Comparison of ENCODE assay signal across 15 cellular contexts in genomic region chr5:84578226-84578625, GRCh38.
DNase-seq lines count a peak whose midpoint lies in the region; ATAC-seq, FAIRE-seq and TF ChIP-seq lines count a peak whose summit lies in the region.
"Had no signal": no experiment of that assay in that cellular context is flagged by ENCODE, and none has a peak within 500 bp of the region (broad histone marks: within the 10 kb centered on the region; RNA-seq: fewer than 3 reads in every experiment).

No MANE protein-coding gene starts in this region.

- no peak for TF ChIP-seq EP300 in H1 (IDR thresholded peaks at IDR 0.05; ENCODE audit: borderline replicate concordance in 1 of 2, low read depth in 2 of 2, low read length in 2 of 2)

- TF ChIP-seq RAD21 in H1 (IDR thresholded peaks at IDR 0.05 in 1 of 2, conservative IDR thresholded peaks at IDR 0.05 in 1 of 2; ENCODE audit: low read depth in 2 of 2, low read length in 2 of 2): no peak

- no peak overlapping the region for H3K4ac ChIP-seq in H1 (replicated peaks; ENCODE audit: insufficient read length, low read depth, low read length)

- no peaks in the 10 kb centered on the region for H3K23me2 ChIP-seq in H1 (ENCODE audit: low read depth, low read length)

- H3K56ac ChIP-seq in H1 (replicated peaks; ENCODE audit: insufficient read length, low read depth, low read length): no peak overlapping the region

- FAIRE-seq in H1 (lab: Jason Lieb, UNC): no peak
- FAIRE-seq: H54 had no signal

- TF ChIP-seq POLR2A in H1 (IDR thresholded peaks at IDR 0.05; ENCODE audit: control extremely low read depth in 1 of 2, low read depth in 2 of 2, low read length in 2 of 2): no peak

- H3K9me3 ChIP-seq in H1 (ENCODE audit: insufficient read depth in 2 of 2, low read depth in 1 of 2, low read length in 1 of 2): no peaks in the 10 kb centered on the region; a peak in 1 of 4 replicates
- H3K9me3 ChIP-seq: BLaER1, Caco-2 had no signal

- no peak overlapping the region for H4K91ac ChIP-seq in H1 (replicated peaks; ENCODE audit: insufficient read length, low read length)

- H4K5ac ChIP-seq in H1 (ENCODE audit: insufficient read length, low read depth, low read length): no peak overlapping the region

- H2BK5ac ChIP-seq in H1 (ENCODE audit: low read depth, low read length): no peak overlapping the region

- no peak overlapping the region for H3K14ac ChIP-seq in H1 (ENCODE audit: insufficient read length)

- H3K79me1 ChIP-seq in H1 (ENCODE audit: low read depth, low read length): no peaks in the 10 kb centered on the region

- H3K36me3 ChIP-seq in GM23338 (ENCODE audit: insufficient read depth) (no peaks in the 10 kb centered on the region), H1 (ENCODE audit: control insufficient read depth in 2 of 4, insufficient read depth in 4 of 4, low read length in 3 of 4) (no peaks in the 10 kb centered on the region)
- H3K36me3 ChIP-seq: BLaER1 had no signal

- H3K9ac ChIP-seq in H1 (replicated peaks in 1 of 4; ENCODE audit: extremely low read depth in 1 of 4, low read depth in 3 of 4, low read length in 3 of 4): no peak overlapping the region
- H3K9ac ChIP-seq: BLaER1 had no signal

- 75% methylated on average over 5 of the region's 5 CpGs; no CpG with 5 or more reads in 1 of the 2 experiments for WGBS in H1 (ENCODE audit: extremely low coverage in 1 of 2, insufficient coverage in 1 of 2, insufficient read length in 1 of 2, insufficient replicate concordance in 2 of 2, low coverage in 1 of 2, low lambda C conversion rate in 2 of 2, missing lambda C conversion rate in 1 of 2), 2 experiments

- H3K4me2 ChIP-seq in GM23338 (no peak overlapping the region), H1 (ENCODE audit: insufficient read depth in 1 of 2, low read depth in 2 of 2, low read length in 2 of 2) (peak overlapping the region in 1 of 2 experiments; percentile 37; a peak in 1 of 4 replicates)
- H3K4me2 ChIP-seq: BLaER1 had no signal

- H3K23ac ChIP-seq in H1 (ENCODE audit: insufficient read length): no peak overlapping the region

- TF ChIP-seq CTCF in GM23338 (conservative IDR thresholded peaks at IDR 0.05; ENCODE audit: low read depth in 2 of 2) (no peak), WTC11 (IDR thresholded peaks at IDR 0.05) (no peak), H1 (IDR thresholded peaks at IDR 0.05; ENCODE audit: control extremely low read depth in 1 of 3, insufficient read depth in 1 of 3, low read depth in 1 of 3, low read length in 3 of 3) (no peak)

- intact Hi-C loops in left ventricle myocardium superior (cut with micrococcal nuclease): no loop called here

- H3K36me3 Mint-ChIP-seq in GM23338 (ENCODE audit: low read depth) (no peaks in the 10 kb centered on the region), WTC11 (no peaks in the 10 kb centered on the region)
- H3K36me3 Mint-ChIP-seq: CD8-positive, alpha-beta memory T cell had no signal

- H2BK120ac ChIP-seq in H1 (replicated peaks; ENCODE audit: low read depth, low read length): no peak overlapping the region

- H3K18ac ChIP-seq in H1 (ENCODE audit: extremely low read depth, low read length): no peak overlapping the region

- H3K27ac Mint-ChIP-seq in GM23338 (no peak overlapping the region), WTC11 (no peak overlapping the region)
- H3K27ac Mint-ChIP-seq: CD8-positive, alpha-beta memory T cell had no signal

- no peaks in the 10 kb centered on the region for H3F3A ChIP-seq in GM23338 (replicated peaks; ENCODE audit: low read depth)

- H2BK20ac ChIP-seq in H1 (ENCODE audit: low read length): peak overlapping the region; percentile 80; the same call in 1 of the 2 replicates

- H3K4me3 Mint-ChIP-seq in GM23338: no peak overlapping the region
- no peak overlapping the region for H3K4me3 Mint-ChIP-seq in WTC11
- H3K4me3 Mint-ChIP-seq: CD8-positive, alpha-beta memory T cell had no signal

- H2AK5ac ChIP-seq in H1 (ENCODE audit: low read depth, low read length): no peak overlapping the region

- H3K4me1 ChIP-seq in GM23338 (ENCODE audit: insufficient read depth) (peaks cover 9% of the 10 kb centered on the region), H1 (replicated peaks in 1 of 4; ENCODE audit: control insufficient read depth in 3 of 4, insufficient read depth in 4 of 4, low read length in 3 of 4) (peaks cover 0 to 5% (median 3%) of the 10 kb centered on the region in 4 experiments; a peak in 4 of 7 replicates)
- H3K4me1 ChIP-seq: BLaER1, Caco-2 had no signal

- no peaks in the 10 kb centered on the region for H4K20me1 ChIP-seq in GM23338 (replicated peaks; ENCODE audit: insufficient read depth)
- H4K20me1 ChIP-seq in H1 (replicated peaks in 1 of 2; ENCODE audit: control insufficient read depth in 1 of 2, insufficient read depth in 2 of 2, low read length in 2 of 2): no peaks in the 10 kb centered on the region
- H4K20me1 ChIP-seq: BLaER1 had no signal

- ATAC-seq in GM23338 (no peak; the same call in 2 of the 3 replicates), WTC11 (peak; percentile 50; the same call in 1 of the 2 replicates), left ventricle myocardium superior (no peak)
- no peak for ATAC-seq in activated CD4-positive, CD25-positive, alpha-beta regulatory T cell treated with anti-CD3 and anti-CD28 coated beads, Interleukin-2, amount 50 U/mL, for 24 hours

- no peak overlapping the region for H3K27ac ChIP-seq in GM23338 (ENCODE audit: low read depth)
- no peak overlapping the region for H3K27ac ChIP-seq in H1 (ENCODE audit: low read depth, low read length)
- peak overlapping the region; percentile 77 for H3K27ac ChIP-seq in substantia nigra (ENCODE audit: low read depth, low read length, poor library complexity, severe bottlenecking)
- H3K27ac ChIP-seq: BLaER1, HL-60 had no signal

- H3K4me1 Mint-ChIP-seq in GM23338: peaks cover 15% of the 10 kb centered on the region
- peaks cover 24% of the 10 kb centered on the region for H3K4me1 Mint-ChIP-seq in WTC11
- H3K4me1 Mint-ChIP-seq: CD8-positive, alpha-beta memory T cell had no signal

- POLR2A ChIA-PET in WTC11 (lab: Charles Lee) (no interaction called here), H1 (lab: Charles Lee; ENCODE audit: partially characterized antibody) (no interaction called here)

- H4K8ac ChIP-seq in H1 (ENCODE audit: extremely low read depth, insufficient read depth, low read length): no peak overlapping the region

- 0 out of 2 replicates have a peak overlapping the region, but pooled peaks have one; percentile 60 for H2BK12ac ChIP-seq in H1 (ENCODE audit: low read depth, low read length)

- no peaks in the 10 kb centered on the region for H3K27me3 ChIP-seq in GM23338 (ENCODE audit: insufficient read depth)
- no peaks in the 10 kb centered on the region for H3K27me3 ChIP-seq in H1 (replicated peaks in 1 of 4; ENCODE audit: control insufficient read depth in 3 of 4, extremely low read depth in 1 of 4, insufficient read depth in 3 of 4, low read length in 3 of 4)
- H3K27me3 ChIP-seq: BLaER1 had no signal

- H3K79me2 ChIP-seq in GM23338 (replicated peaks; ENCODE audit: insufficient read depth) (no peaks in the 10 kb centered on the region), H1 (ENCODE audit: control insufficient read depth in 1 of 2, insufficient read depth in 2 of 2, low read length in 2 of 2) (no peaks in the 10 kb centered on the region)

- no peak overlapping the region for H2BK15ac ChIP-seq in H1 (ENCODE audit: low read length)

- H3K9me2 ChIP-seq in GM23338 (ENCODE audit: insufficient read depth): no peaks in the 10 kb centered on the region

- H3K4me3 ChIP-seq in GM23338: no peak overlapping the region
- H3K4me3 ChIP-seq in H1 (ENCODE audit: extremely low read depth in 1 of 4, insufficient read depth in 2 of 4, low read depth in 3 of 4, low read length in 4 of 4): no peak overlapping the region
- H3K4me3 ChIP-seq: BLaER1 had no signal

- DNase-seq in GM23338 (ENCODE audit: low spot score) (no peak), WTC11 (ENCODE audit: low spot score) (no peak), H1 (ENCODE audit: low read depth in 1 of 2, low spot score in 2 of 2) (no peak), substantia nigra (lab: John Stamatoyannopoulos, UW) (no peak), left ventricle myocardium superior (no peak)
- no peak for DNase-seq in NK-92 treated with Interleukin-12 subunit alpha and Interleukin-12 subunit beta, amount 100 ng/mL, for 24 hours (lab: John Stamatoyannopoulos, UW)
- DNase-seq: 8988T; AML-193; Caco-2; CD8-positive, alpha-beta memory T cell; GF-D8 had no signal

- H2AFZ ChIP-seq in GM23338 (peak overlapping the region; percentile 79), H1 (ENCODE audit: low read length) (peak overlapping the region; percentile 20; the same call in 1 of the 2 replicates)

- H3K9me3 Mint-ChIP-seq in GM23338: no peaks in the 10 kb centered on the region; the same call in 2 of the 3 replicates
- H3K9me3 Mint-ChIP-seq in WTC11: peaks cover 3% of the 10 kb centered on the region; the same call in 1 of the 2 replicates

- CTCF ChIA-PET in WTC11 (lab: Charles Lee): no interaction called here
- CTCF ChIA-PET in H1 (lab: Charles Lee; ENCODE audit: partially characterized antibody): no interaction called here

- no peaks in the 10 kb centered on the region for H3K27me3 Mint-ChIP-seq in GM23338 (ENCODE audit: insufficient read depth, low read depth, poor library complexity)
- no peaks in the 10 kb centered on the region; the same call in 1 of the 2 replicates for H3K27me3 Mint-ChIP-seq in WTC11 (ENCODE audit: low read depth)
- H3K27me3 Mint-ChIP-seq: CD8-positive, alpha-beta memory T cell had no signal

TF ChIP-seq in H1, 55 proteins besides CTCF, POLR2A, EP300 and RAD21:
- TF ChIP-seq HDAC6 (IDR thresholded peaks at IDR 0.05; ENCODE audit: low read depth, low read length) (no peak), POLR2AphosphoS5 (IDR thresholded peaks at IDR 0.05; ENCODE audit: low read depth, low read length) (no peak), SRF (IDR thresholded peaks at IDR 0.05; ENCODE audit: low read depth, low read length) (no peak), E2F6 (IDR thresholded peaks at IDR 0.05) (no peak), RXRA (IDR thresholded peaks at IDR 0.05; ENCODE audit: insufficient read depth, low read depth, low read length) (no peak), POU5F1 (IDR thresholded peaks at IDR 0.05; ENCODE audit: low read depth, low read length) (no peak), TCF12 (IDR thresholded peaks at IDR 0.05; ENCODE audit: low read depth, low read length) (no peak), RBBP5 (IDR thresholded peaks at IDR 0.05; ENCODE audit: borderline replicate concordance, low read depth, low read length) (no peak), CBX8 (IDR thresholded peaks at IDR 0.05; ENCODE audit: borderline replicate concordance, low read depth, low read length) (no peak), MAFK (IDR thresholded peaks at IDR 0.05; ENCODE audit: low read depth, low read length) (no peak), TBP (IDR thresholded peaks at IDR 0.05; ENCODE audit: low read depth, low read length) (no peak), SIN3A (conservative IDR thresholded peaks at IDR 0.05 in 1 of 2, IDR thresholded peaks at IDR 0.05 in 1 of 2; ENCODE audit: low read depth in 1 of 2, low read length in 2 of 2) (no peak)
